12 cellular contexts compared by ENCODE assay signal in genomic region chr12:95634622-95635621, GRCh38.
DNase-seq lines count a peak whose midpoint lies in the region; ATAC-seq and TF ChIP-seq lines count a peak whose summit lies in the region.
"Had no signal": no experiment of that assay in that cellular context is flagged by ENCODE, and none has a peak within 500 bp of the region (broad histone marks: within the 10 kb centered on the region; RNA-seq: fewer than 3 reads in every experiment).

No MANE protein-coding gene starts in this region.

- no peak overlapping the region for H2BK15ac ChIP-seq in neuronal stem cell (ENCODE audit: low read length)

- ATAC-seq in HG02981 (IDR thresholded peaks at IDR 0.05; ENCODE audit: unreplicated experiment) (peak; percentile 91), WTC11 (no peak), left lobe of liver (peak; percentile 88), natural killer cell (no peak)

- H3K27me3 Mint-ChIP-seq in WTC11 (ENCODE audit: low read depth) (no peaks in the 10 kb centered on the region), natural killer cell (ENCODE audit: low read depth in 2 of 2) (peaks cover 0 to 6% of the 10 kb centered on the region in 2 donors), Caco-2 (ENCODE audit: insufficient read depth, unreplicated experiment) (no peaks in the 10 kb centered on the region)

- H3K4me3 Mint-ChIP-seq in WTC11 (no peak overlapping the region), natural killer cell (no peak overlapping the region), Caco-2 (ENCODE audit: unreplicated experiment) (no peak overlapping the region)
- H3K4me3 Mint-ChIP-seq: CD4-positive, CD25-positive, alpha-beta regulatory T cell had no signal

- DNase-seq in COR-L47 (lab: John Stamatoyannopoulos, UW): peak; percentile 66
- DNase-seq in WTC11 (ENCODE audit: low spot score): no peak
- DNase-seq in left lobe of liver (ENCODE audit: low spot score): peak; percentile 90
- no peak for DNase-seq in neuronal stem cell (ENCODE audit: low spot score)
- DNase-seq in natural killer cell: no peak
- no peak for DNase-seq in Caco-2
- DNase-seq in tibial nerve (ENCODE audit: low spot score in 2 of 2): no peak
- DNase-seq: activated CD4-positive, CD25-positive, alpha-beta regulatory T cell treated with anti-CD3 and anti-CD28 coated beads, Interleukin-2, amount 50 U/mL, for 72 hours; CD4-positive, CD25-positive, alpha-beta regulatory T cell; hypothalamus; NCI-H1930 had no signal

- H3K27ac ChIP-seq in neuronal stem cell (replicated peaks; ENCODE audit: low read length): no peak overlapping the region
- no peak overlapping the region for H3K27ac ChIP-seq in tibial nerve

- no peak overlapping the region for H3K4ac ChIP-seq in neuronal stem cell (ENCODE audit: low read length)

- H2BK120ac ChIP-seq in neuronal stem cell (ENCODE audit: low read depth, low read length): no peak overlapping the region

- H3K27ac Mint-ChIP-seq in WTC11 (no peak overlapping the region), natural killer cell (no peak overlapping the region), Caco-2 (ENCODE audit: unreplicated experiment) (no peak overlapping the region)
- H3K27ac Mint-ChIP-seq: CD4-positive, CD25-positive, alpha-beta regulatory T cell had no signal

- POLR2A ChIA-PET in WTC11 (lab: Charles Lee) (no interaction called here), Caco-2 (lab: Charles Lee) (no interaction called here)

- no peak for TF ChIP-seq CTCF in WTC11 (IDR thresholded peaks at IDR 0.05)
- no peak for TF ChIP-seq CTCF in natural killer cell (IDR thresholded peaks at IDR 0.05)
- TF ChIP-seq CTCF in Caco-2 (IDR thresholded peaks at IDR 0.05; ENCODE audit: insufficient read depth in 1 of 2, low read depth in 1 of 2, low read length in 1 of 2, severe bottlenecking in 1 of 2, unreplicated experiment in 1 of 2): no peak
- TF ChIP-seq CTCF in tibial nerve (IDR thresholded peaks at IDR 0.05): no peak

- TF ChIP-seq POLR2A in tibial nerve (IDR thresholded peaks at IDR 0.05): no peak

- no peak overlapping the region for H3K14ac ChIP-seq in neuronal stem cell (ENCODE audit: low read length)

- peaks cover 5% of the 10 kb centered on the region for H3K9me3 Mint-ChIP-seq in WTC11
- H3K9me3 Mint-ChIP-seq in natural killer cell: no peaks in the 10 kb centered on the region
- H3K9me3 Mint-ChIP-seq in Caco-2 (ENCODE audit: unreplicated experiment): no peaks in the 10 kb centered on the region

- H3K4me1 Mint-ChIP-seq in WTC11 (no peaks in the 10 kb centered on the region), natural killer cell (no peaks in the 10 kb centered on the region), Caco-2 (ENCODE audit: low read depth, unreplicated experiment) (peaks cover 10% of the 10 kb centered on the region)

- no peak overlapping the region for H2AFZ ChIP-seq in neuronal stem cell (ENCODE audit: low read length)

- H3K36me3 Mint-ChIP-seq in WTC11 (peaks cover 5% of the 10 kb centered on the region; the same call in 1 of the 2 replicates), natural killer cell (no peaks in the 10 kb centered on the region), Caco-2 (ENCODE audit: insufficient read depth, unreplicated experiment) (no peaks in the 10 kb centered on the region)
- H3K36me3 Mint-ChIP-seq: CD4-positive, CD25-positive, alpha-beta regulatory T cell had no signal

- no peak overlapping the region for H2BK5ac ChIP-seq in neuronal stem cell (ENCODE audit: low read length)

- TF ChIP-seq EP300 in tibial nerve (IDR thresholded peaks at IDR 0.05): no peak

- no peak overlapping the region for H4K91ac ChIP-seq in neuronal stem cell (ENCODE audit: low read depth, low read length, poor library complexity)

- intact Hi-C loops in natural killer cell (cut with micrococcal nuclease): no loop called here
- intact Hi-C loops in Caco-2 (cut with micrococcal nuclease; ENCODE audit: unreplicated experiment): no loop called here

- H2BK12ac ChIP-seq in neuronal stem cell (ENCODE audit: low read length): no peak overlapping the region

- CTCF ChIA-PET in WTC11 (lab: Charles Lee): no interaction called here
- CTCF ChIA-PET in Caco-2 (lab: Charles Lee): no interaction called here

- H3K36me3 ChIP-seq in neuronal stem cell (replicated peaks in 1 of 2; ENCODE audit: control insufficient read depth in 2 of 2, insufficient read depth in 2 of 2, low read length in 2 of 2) (no peaks in the 10 kb centered on the region), Caco-2 (ENCODE audit: control insufficient read depth, insufficient read depth, low read length) (no peaks in the 10 kb centered on the region), tibial nerve (no peaks in the 10 kb centered on the region)

- no peak overlapping the region for H3K4me2 ChIP-seq in neuronal stem cell (ENCODE audit: insufficient read depth, low read length, poor library complexity, severe bottlenecking)

- no peak overlapping the region for H4K8ac ChIP-seq in neuronal stem cell (ENCODE audit: low read depth, low read length)

- H3K4me1 ChIP-seq in neuronal stem cell (ENCODE audit: control insufficient read depth in 2 of 2, insufficient read depth in 1 of 2, low read depth in 1 of 2, low read length in 2 of 2) (no peaks in the 10 kb centered on the region), Caco-2 (peaks cover 8% of the 10 kb centered on the region), tibial nerve (peaks cover 0 to 19% (median 3%) of the 10 kb centered on the region in 4 donors)

- H3K79me1 ChIP-seq in neuronal stem cell (ENCODE audit: low read depth, low read length): no peaks in the 10 kb centered on the region

- no peak overlapping the region for H3K23ac ChIP-seq in neuronal stem cell (ENCODE audit: low read depth, low read length, poor library complexity)

- H3K4me3 ChIP-seq in neuronal stem cell (ENCODE audit: low read length in 2 of 2) (no peak overlapping the region), Caco-2 (ENCODE audit: low read depth, low read length) (no peak overlapping the region), tibial nerve (no peak overlapping the region)

- H3K27me3 ChIP-seq in neuronal stem cell (ENCODE audit: control insufficient read depth in 3 of 3, insufficient read depth in 3 of 3, low read depth in 1 of 3, low read length in 3 of 3) (peaks cover 0 to 3% (median 0%) of the 10 kb centered on the region in 3 experiments), Caco-2 (replicated peaks; ENCODE audit: control insufficient read depth, insufficient read depth, low read length) (no peaks in the 10 kb centered on the region), tibial nerve (no peaks in the 10 kb centered on the region)

- no peak overlapping the region for H3K18ac ChIP-seq in neuronal stem cell (ENCODE audit: low read length)

- H2AK5ac ChIP-seq in neuronal stem cell (ENCODE audit: low read depth, low read length): no peak overlapping the region

- H3K9ac ChIP-seq in neuronal stem cell (ENCODE audit: low read depth, low read length, poor library complexity): no peak overlapping the region

- WGBS in neuronal stem cell (ENCODE audit: extremely low coverage in 2 of 2, insufficient read length in 2 of 2, insufficient replicate concordance in 1 of 2), 2 donors: no CpG with 5 or more reads among the region's 9 CpGs
- 69 to 76% methylated on average over 9 of the region's 9 CpGs for WGBS in tibial nerve, 2 donors

- BruUV-seq in Caco-2 (replicated peaks; lab: Mats Ljungman, UMichigan): no TSS peak

- no peaks in the 10 kb centered on the region for H3K9me3 ChIP-seq in neuronal stem cell (replicated peaks in 1 of 2; ENCODE audit: control insufficient read depth in 2 of 2, insufficient read depth in 1 of 2, low read depth in 1 of 2, low read length in 2 of 2)
- no peaks in the 10 kb centered on the region for H3K9me3 ChIP-seq in Caco-2
- H3K9me3 ChIP-seq in tibial nerve: no peaks in the 10 kb centered on the region

TF ChIP-seq in WTC11, 78 proteins besides CTCF, POLR2A, EP300 and RAD21:
- TF ChIP-seq, protein P1, sequence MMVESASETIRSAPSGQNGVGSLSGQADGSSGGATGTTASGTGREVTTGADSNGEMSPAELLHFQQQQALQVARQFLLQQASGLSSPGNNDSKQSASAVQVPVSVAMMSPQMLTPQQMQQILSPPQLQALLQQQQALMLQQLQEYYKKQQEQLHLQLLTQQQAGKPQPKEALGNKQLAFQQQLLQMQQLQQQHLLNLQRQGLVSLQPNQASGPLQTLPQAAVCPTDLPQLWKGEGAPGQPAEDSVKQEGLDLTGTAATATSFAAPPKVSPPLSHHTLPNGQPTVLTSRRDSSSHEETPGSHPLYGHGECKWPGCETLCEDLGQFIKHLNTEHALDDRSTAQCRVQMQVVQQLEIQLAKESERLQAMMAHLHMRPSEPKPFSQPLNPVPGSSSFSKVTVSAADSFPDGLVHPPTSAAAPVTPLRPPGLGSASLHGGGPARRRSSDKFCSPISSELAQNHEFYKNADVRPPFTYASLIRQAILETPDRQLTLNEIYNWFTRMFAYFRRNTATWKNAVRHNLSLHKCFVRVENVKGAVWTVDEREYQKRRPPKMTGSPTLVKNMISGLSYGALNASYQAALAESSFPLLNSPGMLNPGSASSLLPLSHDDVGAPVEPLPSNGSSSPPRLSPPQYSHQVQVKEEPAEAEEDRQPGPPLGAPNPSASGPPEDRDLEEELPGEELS (CRISPR knock-in tag; IDR thresholded peaks at IDR 0.05): no peak
- TF ChIP-seq TEAD1 (CRISPR knock-in tag; IDR thresholded peaks at IDR 0.05) (no peak), GABPB1 (CRISPR knock-in tag; IDR thresholded peaks at IDR 0.05) (peak; percentile 45; the same call in 1 of the 2 replicates), CREB1 (CRISPR knock-in tag; IDR thresholded peaks at IDR 0.05) (no peak), IRF2 (CRISPR knock-in tag; IDR thresholded peaks at IDR 0.05; ENCODE audit: borderline replicate concordance, low read depth) (no peak), SMAD4 (CRISPR knock-in tag; IDR thresholded peaks at IDR 0.05) (no peak)

Comparison
In these comparisons a context has a peak if more than half of its experiments do, and no peak if none do; other contexts are left out.
1. DNase-seq: peak in COR-L47 (single experiment) and left lobe of liver (single experiment); none in WTC11 (single experiment), neuronal stem cell (single experiment), natural killer cell (single experiment), Caco-2 (0 of 2) and tibial nerve (0 of 2).
2. ATAC-seq: peak in HG02981 (single experiment) and left lobe of liver (single experiment); none in WTC11 (single experiment) and natural killer cell (0 of 3).